8 cellular contexts compared by ENCODE assay signal in genomic region chr12:93766802-93767523, GRCh38.
DNase-seq lines count a peak whose midpoint lies in the region.

No MANE protein-coding gene starts in this region.

- DNase-seq in stimulated activated CD4-positive, alpha-beta T cell treated with anti-CD3 and anti-CD28 coated beads, Interleukin-15, amount 100 ng/mL, for 24 hours: peak; percentile 20
- DNase-seq in stimulated activated CD4-positive, alpha-beta T cell treated with anti-CD3 and anti-CD28 coated beads, Interleukin-2, amount 100 ng/mL, for 48 hours: no peak
- DNase-seq in NCI-H748 treated with DMSO at 0.1 percent for 48 hours (lab: John Stamatoyannopoulos, UW) (peak; percentile 55), amniotic stem cell (lab: John Stamatoyannopoulos, UW) (peak; percentile 60), hepatic stellate cell (ENCODE audit: low spot score) (peak; percentile 57), occipital lobe (lab: John Stamatoyannopoulos, UW) (no peak), HPDE6-E6E7 (ENCODE audit: extremely low spot score) (no peak)
- DNase-seq in stimulated activated CD4-positive, alpha-beta T cell treated with anti-CD3 and anti-CD28 coated beads, Interleukin-4, amount 100 ng/mL, for 1 hour: peak; percentile 10

Comparison
In these comparisons a context has a peak if more than half of its experiments do, and no peak if none do; other contexts are left out.
1. DNase-seq: peak in stimulated activated CD4-positive, alpha-beta T cell treated with anti-CD3 and anti-CD28 coated beads, Interleukin-15, amount 100 ng/mL, for 24 hours (single experiment), NCI-H748 treated with DMSO at 0.1 percent for 48 hours (single experiment), amniotic stem cell (single experiment), hepatic stellate cell (single experiment) and stimulated activated CD4-positive, alpha-beta T cell treated with anti-CD3 and anti-CD28 coated beads, Interleukin-4, amount 100 ng/mL, for 1 hour (single experiment); none in stimulated activated CD4-positive, alpha-beta T cell treated with anti-CD3 and anti-CD28 coated beads, Interleukin-2, amount 100 ng/mL, for 48 hours (0 of 2), occipital lobe (single experiment) and HPDE6-E6E7 (single experiment).